1 cellular context compared by ENCODE assay signal in the genomic region with DNA sequence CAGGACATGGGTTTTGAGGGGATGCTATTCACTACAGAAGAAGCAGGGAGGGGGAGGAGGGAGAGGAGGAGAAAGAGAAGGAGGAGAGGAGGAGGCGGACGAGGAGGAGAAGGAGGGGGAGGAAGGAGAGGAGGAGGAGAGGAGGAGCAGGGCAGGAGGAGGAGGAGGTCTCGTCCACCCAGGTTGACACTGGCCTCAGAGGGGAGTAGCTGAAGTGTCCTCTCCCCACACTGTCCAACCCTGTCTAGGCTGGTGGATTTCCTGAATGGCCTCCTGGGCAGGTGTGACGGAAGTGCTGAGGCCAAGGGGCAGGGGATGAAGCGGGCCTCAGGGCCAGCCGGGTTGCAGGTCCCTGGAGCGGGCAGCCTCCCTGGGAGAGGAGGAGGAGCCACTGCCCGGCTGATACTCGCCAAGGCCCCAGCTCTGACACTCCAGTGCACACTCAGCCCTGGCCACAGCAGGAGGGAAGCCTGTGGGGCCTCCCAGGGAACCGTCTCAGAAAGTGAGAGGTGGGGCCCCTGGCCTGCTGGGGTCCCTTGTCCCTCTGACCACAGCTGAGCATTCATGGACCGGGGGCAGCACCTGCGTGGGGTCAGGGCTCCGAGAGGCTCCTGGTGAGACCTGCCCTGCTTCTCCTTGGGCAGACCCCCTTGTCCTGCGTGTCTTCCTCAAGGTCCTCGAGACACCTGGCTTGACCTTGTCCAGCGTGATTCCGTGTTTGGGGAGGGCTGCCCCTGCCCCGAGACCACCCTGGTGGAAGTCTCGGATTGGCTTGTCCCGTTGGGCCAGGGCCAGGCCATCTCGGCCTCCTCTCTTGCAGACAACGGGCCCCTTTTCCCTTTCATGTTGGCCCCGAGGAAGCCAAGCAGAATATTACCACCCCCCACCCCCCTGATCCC.
TF ChIP-seq lines count a peak whose summit lies in the region.

No MANE protein-coding gene starts in this region.

TF ChIP-seq in HEK293, 187 proteins besides CTCF, POLR2A, EP300 and RAD21 (continued from another document):
- TF ChIP-seq, protein P1, sequence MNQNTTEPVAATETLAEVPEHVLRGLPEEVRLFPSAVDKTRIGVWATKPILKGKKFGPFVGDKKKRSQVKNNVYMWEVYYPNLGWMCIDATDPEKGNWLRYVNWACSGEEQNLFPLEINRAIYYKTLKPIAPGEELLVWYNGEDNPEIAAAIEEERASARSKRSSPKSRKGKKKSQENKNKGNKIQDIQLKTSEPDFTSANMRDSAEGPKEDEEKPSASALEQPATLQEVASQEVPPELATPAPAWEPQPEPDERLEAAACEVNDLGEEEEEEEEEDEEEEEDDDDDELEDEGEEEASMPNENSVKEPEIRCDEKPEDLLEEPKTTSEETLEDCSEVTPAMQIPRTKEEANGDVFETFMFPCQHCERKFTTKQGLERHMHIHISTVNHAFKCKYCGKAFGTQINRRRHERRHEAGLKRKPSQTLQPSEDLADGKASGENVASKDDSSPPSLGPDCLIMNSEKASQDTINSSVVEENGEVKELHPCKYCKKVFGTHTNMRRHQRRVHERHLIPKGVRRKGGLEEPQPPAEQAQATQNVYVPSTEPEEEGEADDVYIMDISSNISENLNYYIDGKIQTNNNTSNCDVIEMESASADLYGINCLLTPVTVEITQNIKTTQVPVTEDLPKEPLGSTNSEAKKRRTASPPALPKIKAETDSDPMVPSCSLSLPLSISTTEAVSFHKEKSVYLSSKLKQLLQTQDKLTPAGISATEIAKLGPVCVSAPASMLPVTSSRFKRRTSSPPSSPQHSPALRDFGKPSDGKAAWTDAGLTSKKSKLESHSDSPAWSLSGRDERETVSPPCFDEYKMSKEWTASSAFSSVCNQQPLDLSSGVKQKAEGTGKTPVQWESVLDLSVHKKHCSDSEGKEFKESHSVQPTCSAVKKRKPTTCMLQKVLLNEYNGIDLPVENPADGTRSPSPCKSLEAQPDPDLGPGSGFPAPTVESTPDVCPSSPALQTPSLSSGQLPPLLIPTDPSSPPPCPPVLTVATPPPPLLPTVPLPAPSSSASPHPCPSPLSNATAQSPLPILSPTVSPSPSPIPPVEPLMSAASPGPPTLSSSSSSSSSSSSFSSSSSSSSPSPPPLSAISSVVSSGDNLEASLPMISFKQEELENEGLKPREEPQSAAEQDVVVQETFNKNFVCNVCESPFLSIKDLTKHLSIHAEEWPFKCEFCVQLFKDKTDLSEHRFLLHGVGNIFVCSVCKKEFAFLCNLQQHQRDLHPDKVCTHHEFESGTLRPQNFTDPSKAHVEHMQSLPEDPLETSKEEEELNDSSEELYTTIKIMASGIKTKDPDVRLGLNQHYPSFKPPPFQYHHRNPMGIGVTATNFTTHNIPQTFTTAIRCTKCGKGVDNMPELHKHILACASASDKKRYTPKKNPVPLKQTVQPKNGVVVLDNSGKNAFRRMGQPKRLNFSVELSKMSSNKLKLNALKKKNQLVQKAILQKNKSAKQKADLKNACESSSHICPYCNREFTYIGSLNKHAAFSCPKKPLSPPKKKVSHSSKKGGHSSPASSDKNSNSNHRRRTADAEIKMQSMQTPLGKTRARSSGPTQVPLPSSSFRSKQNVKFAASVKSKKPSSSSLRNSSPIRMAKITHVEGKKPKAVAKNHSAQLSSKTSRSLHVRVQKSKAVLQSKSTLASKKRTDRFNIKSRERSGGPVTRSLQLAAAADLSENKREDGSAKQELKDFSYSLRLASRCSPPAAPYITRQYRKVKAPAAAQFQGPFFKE (tag by site-specific recombination; IDR thresholded peaks at IDR 0.05; ENCODE audit: borderline replicate concordance), result no peak
- TF ChIP-seq ZFP69B (tag by site-specific recombination; IDR thresholded peaks at IDR 0.05) (0 out of 2 replicates have a peak, but pooled peaks have one; percentile 30), ZBTB48 (tag by site-specific recombination; IDR thresholded peaks at IDR 0.05) (0 out of 2 replicates have a peak, but pooled peaks have one; percentile 19), ZNF544 (tag by site-specific recombination; IDR thresholded peaks at IDR 0.05) (no peak), ZNF747 (tag by site-specific recombination; IDR thresholded peaks at IDR 0.05) (no peak), ZNF707 (tag by site-specific recombination; IDR thresholded peaks at IDR 0.05) (no peak), HOXD13 (CRISPR knock-in tag; IDR thresholded peaks at IDR 0.05; ENCODE audit: borderline replicate concordance) (no peak), EGR2 (tag by site-specific recombination; IDR thresholded peaks at IDR 0.05; ENCODE audit: low read depth) (peak; percentile 94), ZIC2 (tag by site-specific recombination; IDR thresholded peaks at IDR 0.05) (peak; percentile 75), ZNF302 (tag by site-specific recombination; IDR thresholded peaks at IDR 0.05; ENCODE audit: low read depth) (no peak), ZNF394 (tag by site-specific recombination; IDR thresholded peaks at IDR 0.05; ENCODE audit: borderline replicate concordance) (peak; percentile 77; the same call in 1 of the 2 replicates), ZNF132 (tag by site-specific recombination; IDR thresholded peaks at IDR 0.05; ENCODE audit: borderline replicate concordance) (no peak), ZFHX2 (tag by site-specific recombination; conservative IDR thresholded peaks at IDR 0.05) (peak; percentile 81), GLIS2 (tag by site-specific recombination; IDR thresholded peaks at IDR 0.05) (0 out of 2 replicates have a peak, but pooled peaks have one; percentile 34), ZNF169 (tag by site-specific recombination; IDR thresholded peaks at IDR 0.05) (no peak), ZNF792 (tag by site-specific recombination; IDR thresholded peaks at IDR 0.05) (no peak), ZNF221 (tag by site-specific recombination; IDR thresholded peaks at IDR 0.05; ENCODE audit: borderline replicate concordance) (no peak), ZNF112 (tag by site-specific recombination; IDR thresholded peaks at IDR 0.05) (no peak), GLIS1 (tag by site-specific recombination; IDR thresholded peaks at IDR 0.05) (peak; percentile 87)
- TF ChIP-seq, protein P2, sequence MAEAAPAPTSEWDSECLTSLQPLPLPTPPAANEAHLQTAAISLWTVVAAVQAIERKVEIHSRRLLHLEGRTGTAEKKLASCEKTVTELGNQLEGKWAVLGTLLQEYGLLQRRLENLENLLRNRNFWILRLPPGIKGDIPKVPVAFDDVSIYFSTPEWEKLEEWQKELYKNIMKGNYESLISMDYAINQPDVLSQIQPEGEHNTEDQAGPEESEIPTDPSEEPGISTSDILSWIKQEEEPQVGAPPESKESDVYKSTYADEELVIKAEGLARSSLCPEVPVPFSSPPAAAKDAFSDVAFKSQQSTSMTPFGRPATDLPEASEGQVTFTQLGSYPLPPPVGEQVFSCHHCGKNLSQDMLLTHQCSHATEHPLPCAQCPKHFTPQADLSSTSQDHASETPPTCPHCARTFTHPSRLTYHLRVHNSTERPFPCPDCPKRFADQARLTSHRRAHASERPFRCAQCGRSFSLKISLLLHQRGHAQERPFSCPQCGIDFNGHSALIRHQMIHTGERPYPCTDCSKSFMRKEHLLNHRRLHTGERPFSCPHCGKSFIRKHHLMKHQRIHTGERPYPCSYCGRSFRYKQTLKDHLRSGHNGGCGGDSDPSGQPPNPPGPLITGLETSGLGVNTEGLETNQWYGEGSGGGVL (tag by site-specific recombination; IDR thresholded peaks at IDR 0.05), result no peak; the same call in 1 of the 2 replicates
